16 cellular contexts compared by ENCODE assay signal in genomic region chr3:182414586-182414985, GRCh38.
"Had no signal": no experiment of that assay in that cellular context is flagged by ENCODE, and none has a peak within 500 bp of the region (broad histone marks: within the 10 kb centered on the region; RNA-seq: fewer than 3 reads in every experiment).

No MANE protein-coding gene starts in this region.

- H3K9me3 ChIP-seq: colonic mucosa, gastroesophageal sphincter, pancreas had no signal

- H3K36me3 ChIP-seq: colonic mucosa, gastroesophageal sphincter, heart right ventricle, pancreas had no signal

- DNase-seq: activated CD4-positive, alpha-beta T cell treated with anti-CD3 and anti-CD28 coated beads, Interleukin-2, amount 50 U/mL, for 1 hour; activated naive CD4-positive, alpha-beta T cell; activated naive CD8-positive, alpha-beta T cell treated with anti-CD3 and anti-CD28 coated beads, Interleukin-2, amount 10 ng/mL, durations not matched to agents 7 days and 5 days; activated T-cell treated with anti-CD3 and anti-CD28 coated beads for 4 hours; central memory CD4-positive, alpha-beta T cell; colonic mucosa; heart right ventricle; left colon; midbrain; pancreas had no signal

- FAIRE-seq: endometrium, pancreas, urothelium cell line had no signal

- H3K27ac ChIP-seq: colonic mucosa, gastroesophageal sphincter, heart right ventricle, pancreas had no signal

- ATAC-seq: activated CD4-positive, CD25-positive, alpha-beta regulatory T cell treated with anti-CD3 and anti-CD28 coated beads, Interleukin-2, amount 50 U/mL, for 24 hours; gastroesophageal sphincter; heart right ventricle; left colon; pancreas; stimulated activated memory B cell treated with anti-CD40 and anti-IgM and Interleukin-4, amounts not matched to agents 10 μg/mL and 1 μg/mL and 100 μg/mL, for 72 hours had no signal

- H3K4me1 ChIP-seq: colonic mucosa, gastroesophageal sphincter, heart right ventricle, pancreas had no signal

- H3K27me3 ChIP-seq: colonic mucosa, gastroesophageal sphincter, heart right ventricle, pancreas had no signal

- H3K4me3 ChIP-seq: colonic mucosa, gastroesophageal sphincter, heart right ventricle, lung, pancreas had no signal
